In genomic region chr4:80986021-80986420, GRCh38 we compare ENCODE assay signal across 3 cellular contexts.
"Had no signal": no experiment of that assay in that cellular context is flagged by ENCODE, and none has a peak within 500 bp of the region (broad histone marks: within the 10 kb centered on the region; RNA-seq: fewer than 3 reads in every experiment).

No MANE protein-coding gene starts in this region.

- DNase-seq: GDM1, GF-D8 had no signal

- H3K4me3 ChIP-seq: GM12878 had no signal

- ATAC-seq: GM12878 had no signal
